8 cellular contexts compared by ENCODE assay signal in genomic region chr10:88952647-88953111, GRCh38. TPM values are rescaled to one million over a fixed set of nuclear protein-coding genes. Genes with fewer than 3 reads are reported as not detected.
DNase-seq lines count a peak whose midpoint lies in the region; ATAC-seq and TF ChIP-seq lines count a peak whose summit lies in the region.

TSS of gene ACTA2 (minus strand) at chr10:88952773. CDS start at chr10:88948930, 3,843 bp downstream.

- peaks cover 23% of the 10 kb centered on the region for H3K4me1 Mint-ChIP-seq in neural progenitor cell

- peak within 1 kb of the TSS; percentile 62 for H3K4me2 ChIP-seq in neural progenitor cell

- H3K79me2 ChIP-seq in neural progenitor cell (ENCODE audit: low read depth): no peaks in the 10 kb centered on the region

- H3K4me3 ChIP-seq in A673 (ENCODE audit: low read depth, low read length, poor library complexity, severe bottlenecking) (peak within 1 kb of the TSS; percentile 17), SJSA1 (peak within 1 kb of the TSS; percentile 32), neural progenitor cell (no peak within 1 kb of the TSS)

- H3K36me3 ChIP-seq in A673 (ENCODE audit: insufficient read depth, low read length, poor library complexity, severe bottlenecking) (no peaks in the 10 kb centered on the region), SJSA1 (peaks cover 27% of the 10 kb centered on the region), neural progenitor cell (no peaks in the 10 kb centered on the region)

- H3K27me3 ChIP-seq in A673 (replicated peaks; ENCODE audit: insufficient read depth, low read depth, low read length, poor library complexity): no peaks in the 10 kb centered on the region
- no peaks in the 10 kb centered on the region for H3K27me3 ChIP-seq in SJSA1 (replicated peaks)
- no peaks in the 10 kb centered on the region for H3K27me3 ChIP-seq in neural progenitor cell

- H4K20me1 ChIP-seq in neural progenitor cell (ENCODE audit: low read depth): no peaks in the 10 kb centered on the region

- peak within 1 kb of the TSS; percentile 17 for H2AFZ ChIP-seq in neural progenitor cell (replicated peaks)

- POLR2A ChIA-PET in A673 (lab: Charles Lee; ENCODE audit: low non-redundant PET): interaction anchor here (0.6 kb wide), 1 partner anchor 255 kb away, joined by 6 read pairs; no protein-coding TSS in a partner anchor

- H3K4me1 ChIP-seq in A673 (ENCODE audit: insufficient read depth, low read length, poor library complexity, severe bottlenecking) (peaks cover 57% of the 10 kb centered on the region), SJSA1 (replicated peaks) (peaks cover 45% of the 10 kb centered on the region), neural progenitor cell (peaks cover 39% of the 10 kb centered on the region)

- no peak within 1 kb of the TSS for H3K9ac ChIP-seq in neural progenitor cell

- no TSS peak for BruUV-seq in A673 (replicated peaks; lab: Mats Ljungman, UMichigan)

- H3K27ac Mint-ChIP-seq in neural progenitor cell: peak within 1 kb of the TSS; percentile 38

- peaks cover 20% of the 10 kb centered on the region for H3F3A ChIP-seq in neural progenitor cell (ENCODE audit: low read depth)

- no peaks in the 10 kb centered on the region for H3K9me3 Mint-ChIP-seq in neural progenitor cell

- H3K36me3 Mint-ChIP-seq in neural progenitor cell: no peaks in the 10 kb centered on the region

- TF ChIP-seq CTCF in A673 (conservative IDR thresholded peaks at IDR 0.05; ENCODE audit: low read depth, low read length) (no peak), neural progenitor cell (IDR thresholded peaks at IDR 0.05) (no peak)

- peaks cover 5% of the 10 kb centered on the region for H3K27me3 Mint-ChIP-seq in neural progenitor cell (ENCODE audit: insufficient read depth, low read depth)

- intact Hi-C loops in A673 (cut with micrococcal nuclease; ENCODE audit: unreplicated experiment): no loop called here

- no peak within 1 kb of the TSS for H3K4me3 Mint-ChIP-seq in neural progenitor cell

- ATAC-seq in GM21576 (IDR thresholded peaks at IDR 0.05; ENCODE audit: unreplicated experiment): no peak

- CTCF ChIA-PET in A673 (lab: Charles Lee): no interaction called here

- DNase-seq in A673 (ENCODE audit: low spot score) (peak; percentile 73), SJSA1 (ENCODE audit: low read depth in 1 of 2, low spot score in 2 of 2) (peak; percentile 74 to 85), fibroblast of peridontal ligament (ENCODE audit: extremely low read depth) (peak; percentile 84), neural progenitor cell (ENCODE audit: low spot score) (peak; percentile 25), HuH-7 (ENCODE audit: low spot score) (no peak), NCI-H2171 (lab: John Stamatoyannopoulos, UW) (no peak)
- DNase-seq in effector CD4-positive, alpha-beta T cell: no peak

- H3K27ac ChIP-seq in A673 (ENCODE audit: low read depth, low read length, poor library complexity, severe bottlenecking) (peak within 1 kb of the TSS; percentile 99), SJSA1 (peak within 1 kb of the TSS; percentile 32), neural progenitor cell (peak within 1 kb of the TSS; percentile 69)

- H3K9me3 ChIP-seq in A673 (ENCODE audit: low read depth, low read length, poor library complexity, severe bottlenecking) (no peaks in the 10 kb centered on the region), SJSA1 (replicated peaks) (no peaks in the 10 kb centered on the region), neural progenitor cell (ENCODE audit: low read depth) (no peaks in the 10 kb centered on the region)

RNA-seq across cellular contexts. Expression of gene ACTA2, which starts in this region (rescaled TPM):
- 52.2 and 78.4 TPM in 2 replicates for total RNA-seq in A673 (2021)
- total RNA-seq in SJSA1 (2014; rRNA removed; shearing (Covaris generic)): 1,885 and 2,012 TPM in 2 replicates
- total RNA-seq in neural progenitor cell (ENCODE audit: low replicate concordance): 19.0 and 22.3 TPM in 2 replicates

Comparison
In these comparisons a context has a peak if more than half of its experiments do, and no peak if none do; other contexts are left out.
1. RNA of gene ACTA2 (total RNA-seq): 1,885 to 2,012 TPM in SJSA1; 52.2 to 78.4 TPM in A673 and 19.0 to 22.3 TPM in neural progenitor cell; every median in the first group is over 10 times any median in the second.
2. DNase-seq: peak in A673 (single experiment), SJSA1 (2 of 2), fibroblast of peridontal ligament (single experiment) and neural progenitor cell (single experiment); none in HuH-7 (single experiment), NCI-H2171 (single experiment) and effector CD4-positive, alpha-beta T cell (single experiment).
3. H3K27ac ChIP-seq: peak in every context shown above with its lines; median percentile 99 in A673; 69 in neural progenitor cell; 32 in SJSA1.